11 cellular contexts compared by ENCODE assay signal in the genomic region with DNA sequence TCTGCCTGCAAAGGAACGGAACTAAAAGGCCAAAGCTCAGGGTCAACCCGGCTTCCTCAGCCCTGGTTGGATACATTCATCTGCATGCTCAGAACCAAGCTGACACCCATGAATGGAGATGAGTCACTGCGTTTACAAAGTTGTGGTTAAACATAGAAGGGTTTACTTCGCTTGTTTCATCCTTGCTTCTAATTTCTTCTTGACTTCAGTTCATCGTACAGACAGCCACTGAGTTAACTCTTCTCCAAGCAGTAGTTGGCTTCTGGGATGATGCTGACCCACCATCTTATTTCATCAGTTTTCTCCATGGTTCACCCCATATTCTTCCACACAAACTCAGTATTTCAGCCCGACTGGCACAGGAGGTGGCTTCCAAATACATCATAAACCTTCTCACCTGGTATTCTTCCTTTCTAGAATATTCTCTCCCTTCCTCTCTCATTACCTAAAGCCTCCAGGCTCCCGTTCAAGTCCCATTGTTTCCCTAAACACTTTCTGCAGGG.
A peak's percentile ranks its signal among the peaks of the same experiment; 100 is the strongest.
DNase-seq lines count a peak whose midpoint lies in the region; ATAC-seq and TF ChIP-seq lines count a peak whose summit lies in the region.
"Had no signal": no experiment of that assay in that cellular context is flagged by ENCODE, and none has a peak within 500 bp of the region (broad histone marks: within the 10 kb centered on the region; RNA-seq: fewer than 3 reads in every experiment).

No MANE protein-coding gene starts in this region.

- ATAC-seq in GM19328 (IDR thresholded peaks at IDR 0.05; ENCODE audit: unreplicated experiment), result no peak

- WGBS in neuronal stem cell (ENCODE audit: extremely low coverage in 2 of 2, insufficient read length in 2 of 2, insufficient replicate concordance in 1 of 2), 2 donors, result no CpG with 5 or more reads among the region's 7 CpGs
- WGBS in trophoblast cell (ENCODE audit: extremely low coverage, insufficient coverage, insufficient read length), result no CpG with 5 or more reads among the region's 7 CpGs

- H4K8ac ChIP-seq in neuronal stem cell (ENCODE audit: low read depth, low read length), result no peak overlapping the region
- no peak overlapping the region for H4K8ac ChIP-seq in trophoblast cell (ENCODE audit: low read depth, low read length)

- no peaks in the 10 kb centered on the region for H3K9me3 ChIP-seq in adipocyte (ENCODE audit: control insufficient read depth, low read length)
- H3K9me3 ChIP-seq in neuronal stem cell (replicated peaks in 1 of 2; ENCODE audit: control insufficient read depth in 2 of 2, insufficient read depth in 1 of 2, low read depth in 1 of 2, low read length in 2 of 2), result peaks cover 0 to 5% of the 10 kb centered on the region in 2 donors
- H3K9me3 ChIP-seq in trophoblast cell (ENCODE audit: insufficient read depth, low read depth, low read length), result peaks cover 5% of the 10 kb centered on the region
- H3K9me3 ChIP-seq in BE2C, result no peaks in the 10 kb centered on the region
- H3K9me3 ChIP-seq: tibial artery had no signal

- DNase-seq in AG08395 (ENCODE audit: low spot score) (peak; percentile 9), HT1080 (ENCODE audit: low read depth) (peak; percentile 72), adipocyte (ENCODE audit: low read depth) (peak; percentile 24), kidney epithelial cell (ENCODE audit: low read depth) (peak; percentile 74), neuronal stem cell (ENCODE audit: low spot score) (no peak), trophoblast cell (no peak), BE2C (no peak)
- DNase-seq: effector CD8-positive, alpha-beta T cell; tibial artery had no signal

- no peaks in the 10 kb centered on the region for H3K79me2 ChIP-seq in trophoblast cell (ENCODE audit: control insufficient read depth, insufficient read depth, low read length, poor library complexity)
- H3K79me2 ChIP-seq: parathyroid adenoma had no signal

- no peak overlapping the region for H2BK15ac ChIP-seq in neuronal stem cell (ENCODE audit: low read length)

- H2AFZ ChIP-seq in neuronal stem cell (ENCODE audit: low read length) (no peak overlapping the region), trophoblast cell (ENCODE audit: insufficient read depth, low read length, poor library complexity) (no peak overlapping the region)
- H2AFZ ChIP-seq: parathyroid adenoma had no signal

- H3K27ac ChIP-seq in neuronal stem cell (replicated peaks; ENCODE audit: low read length) (no peak overlapping the region), trophoblast cell (ENCODE audit: low read depth, low read length) (no peak overlapping the region)
- H3K27ac ChIP-seq: parathyroid adenoma, tibial artery had no signal

- H3K79me1 ChIP-seq in neuronal stem cell (ENCODE audit: low read depth, low read length) (no peaks in the 10 kb centered on the region), trophoblast cell (ENCODE audit: low read length) (no peaks in the 10 kb centered on the region)

- H3K4ac ChIP-seq in neuronal stem cell (ENCODE audit: low read length) (no peak overlapping the region), trophoblast cell (ENCODE audit: low read depth, low read length) (no peak overlapping the region)

- no peak overlapping the region for H3K4me2 ChIP-seq in neuronal stem cell (ENCODE audit: insufficient read depth, low read length, poor library complexity, severe bottlenecking)
- no peak overlapping the region for H3K4me2 ChIP-seq in trophoblast cell (ENCODE audit: low read length)

- H3K27me3 ChIP-seq in adipocyte (replicated peaks; ENCODE audit: control insufficient read depth, insufficient read depth, low read length) (no peaks in the 10 kb centered on the region), kidney epithelial cell (ENCODE audit: control insufficient read depth, insufficient read depth, low read length) (peaks cover 2% of the 10 kb centered on the region), neuronal stem cell (ENCODE audit: control insufficient read depth in 3 of 3, insufficient read depth in 3 of 3, low read depth in 1 of 3, low read length in 3 of 3) (no peaks in the 10 kb centered on the region), trophoblast cell (ENCODE audit: insufficient read depth, low read length) (no peaks in the 10 kb centered on the region), BE2C (peaks cover 16% of the 10 kb centered on the region; the same call in 1 of the 2 replicates)
- H3K27me3 ChIP-seq: tibial artery had no signal

- H3K4me1 ChIP-seq in adipocyte (ENCODE audit: control insufficient read depth, insufficient read depth, low read length) (peaks cover 21% of the 10 kb centered on the region), neuronal stem cell (ENCODE audit: control insufficient read depth in 2 of 2, insufficient read depth in 1 of 2, low read depth in 1 of 2, low read length in 2 of 2) (peaks cover 0 to 12% of the 10 kb centered on the region in 2 donors), trophoblast cell (ENCODE audit: control insufficient read depth in 1 of 2, insufficient read depth in 2 of 2, low read length in 2 of 2) (peaks cover 0 to 9% of the 10 kb centered on the region in 2 experiments), BE2C (no peaks in the 10 kb centered on the region)
- H3K4me1 ChIP-seq: parathyroid adenoma had no signal

- TF ChIP-seq CTCF in kidney epithelial cell (IDR thresholded peaks at IDR 0.05; ENCODE audit: insufficient read depth, low read length, poor library complexity, severe bottlenecking) (no peak), BE2C (IDR thresholded peaks at IDR 0.05; ENCODE audit: low read depth, low read length) (no peak)

- H3K9ac ChIP-seq in adipocyte (ENCODE audit: low read length), result no peak overlapping the region
- H3K9ac ChIP-seq in neuronal stem cell (ENCODE audit: low read depth, low read length, poor library complexity), result no peak overlapping the region
- no peak overlapping the region for H3K9ac ChIP-seq in trophoblast cell (ENCODE audit: low read length)
- H3K9ac ChIP-seq: parathyroid adenoma had no signal

- H2AK5ac ChIP-seq in neuronal stem cell (ENCODE audit: low read depth, low read length) (no peak overlapping the region), trophoblast cell (ENCODE audit: low read length) (no peak overlapping the region)

- H2BK12ac ChIP-seq in neuronal stem cell (ENCODE audit: low read length) (no peak overlapping the region), trophoblast cell (ENCODE audit: low read length) (no peak overlapping the region)

- no peaks in the 10 kb centered on the region for H3K36me3 ChIP-seq in adipocyte (ENCODE audit: control insufficient read depth, insufficient read depth, low read length, severe bottlenecking)
- H3K36me3 ChIP-seq in kidney epithelial cell (ENCODE audit: control insufficient read depth, insufficient read depth, low read length), result no peaks in the 10 kb centered on the region
- no peaks in the 10 kb centered on the region for H3K36me3 ChIP-seq in neuronal stem cell (replicated peaks in 1 of 2; ENCODE audit: control insufficient read depth in 2 of 2, insufficient read depth in 2 of 2, low read length in 2 of 2)
- H3K36me3 ChIP-seq in trophoblast cell (ENCODE audit: control insufficient read depth in 1 of 2, insufficient read depth in 2 of 2, low read length in 2 of 2), result no peaks in the 10 kb centered on the region
- H3K36me3 ChIP-seq in BE2C, result no peaks in the 10 kb centered on the region
- H3K36me3 ChIP-seq: tibial artery had no signal

- H3K23ac ChIP-seq in neuronal stem cell (ENCODE audit: low read depth, low read length, poor library complexity) (no peak overlapping the region), trophoblast cell (ENCODE audit: low read length) (no peak overlapping the region)

- H2BK120ac ChIP-seq in neuronal stem cell (ENCODE audit: low read depth, low read length) (no peak overlapping the region), trophoblast cell (ENCODE audit: insufficient read depth, low read length, poor library complexity) (no peak overlapping the region)

- H4K12ac ChIP-seq in trophoblast cell (ENCODE audit: low read depth, low read length), result no peak overlapping the region

- H3K4me3 ChIP-seq in adipocyte (ENCODE audit: low read length) (no peak overlapping the region), kidney epithelial cell (ENCODE audit: low read depth, low read length) (no peak overlapping the region), neuronal stem cell (ENCODE audit: low read length in 2 of 2) (no peak overlapping the region), trophoblast cell (ENCODE audit: low read depth, low read length) (no peak overlapping the region), BE2C (ENCODE audit: low read depth, low read length) (no peak overlapping the region)
- H3K4me3 ChIP-seq: tibial artery had no signal

- no peak overlapping the region for H2BK5ac ChIP-seq in neuronal stem cell (ENCODE audit: low read length)
- H2BK5ac ChIP-seq in trophoblast cell (ENCODE audit: low read depth, low read length, poor library complexity), result no peak overlapping the region

- H3K14ac ChIP-seq in neuronal stem cell (ENCODE audit: low read length) (no peak overlapping the region), trophoblast cell (ENCODE audit: low read length) (no peak overlapping the region)

- no peak overlapping the region for H3K18ac ChIP-seq in neuronal stem cell (ENCODE audit: low read length)
- no peak overlapping the region for H3K18ac ChIP-seq in trophoblast cell (ENCODE audit: low read length)

- H4K91ac ChIP-seq in neuronal stem cell (ENCODE audit: low read depth, low read length, poor library complexity) (no peak overlapping the region), trophoblast cell (ENCODE audit: low read depth, low read length) (no peak overlapping the region)

Comparison
In these comparisons a context has a peak if more than half of its experiments do, and no peak if none do; other contexts are left out.
1. DNase-seq: peak in AG08395 (single experiment), HT1080 (single experiment), adipocyte (single experiment) and kidney epithelial cell (single experiment); none in neuronal stem cell (single experiment), trophoblast cell (0 of 2) and BE2C (single experiment).